Comparison of ENCODE assay signal across 2 cellular contexts in the genomic region with DNA sequence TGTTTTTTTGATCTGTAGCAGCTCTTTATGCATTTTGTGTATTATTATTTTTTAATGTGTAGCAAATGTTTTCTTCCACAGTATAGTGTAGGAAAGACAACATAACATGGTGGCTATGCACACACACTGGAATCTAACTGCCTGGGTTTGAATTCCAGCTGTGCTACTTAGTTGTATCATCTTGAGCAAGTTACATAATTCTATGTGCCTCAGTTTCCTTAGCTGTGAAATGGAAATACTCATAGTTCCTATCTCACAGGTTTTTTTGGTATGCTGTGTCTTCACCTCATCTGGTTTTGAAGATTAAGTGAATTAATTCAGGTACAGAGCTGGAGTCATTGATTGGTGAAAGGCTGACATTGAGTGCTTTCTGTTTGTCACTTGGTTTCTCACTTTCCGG.
TF ChIP-seq lines count a peak whose summit lies in the region.

No MANE protein-coding gene starts in this region.

TF ChIP-seq in GM23338, 12 proteins besides CTCF, POLR2A, EP300 and RAD21 (continues in another document):
- TF ChIP-seq, protein P1, sequence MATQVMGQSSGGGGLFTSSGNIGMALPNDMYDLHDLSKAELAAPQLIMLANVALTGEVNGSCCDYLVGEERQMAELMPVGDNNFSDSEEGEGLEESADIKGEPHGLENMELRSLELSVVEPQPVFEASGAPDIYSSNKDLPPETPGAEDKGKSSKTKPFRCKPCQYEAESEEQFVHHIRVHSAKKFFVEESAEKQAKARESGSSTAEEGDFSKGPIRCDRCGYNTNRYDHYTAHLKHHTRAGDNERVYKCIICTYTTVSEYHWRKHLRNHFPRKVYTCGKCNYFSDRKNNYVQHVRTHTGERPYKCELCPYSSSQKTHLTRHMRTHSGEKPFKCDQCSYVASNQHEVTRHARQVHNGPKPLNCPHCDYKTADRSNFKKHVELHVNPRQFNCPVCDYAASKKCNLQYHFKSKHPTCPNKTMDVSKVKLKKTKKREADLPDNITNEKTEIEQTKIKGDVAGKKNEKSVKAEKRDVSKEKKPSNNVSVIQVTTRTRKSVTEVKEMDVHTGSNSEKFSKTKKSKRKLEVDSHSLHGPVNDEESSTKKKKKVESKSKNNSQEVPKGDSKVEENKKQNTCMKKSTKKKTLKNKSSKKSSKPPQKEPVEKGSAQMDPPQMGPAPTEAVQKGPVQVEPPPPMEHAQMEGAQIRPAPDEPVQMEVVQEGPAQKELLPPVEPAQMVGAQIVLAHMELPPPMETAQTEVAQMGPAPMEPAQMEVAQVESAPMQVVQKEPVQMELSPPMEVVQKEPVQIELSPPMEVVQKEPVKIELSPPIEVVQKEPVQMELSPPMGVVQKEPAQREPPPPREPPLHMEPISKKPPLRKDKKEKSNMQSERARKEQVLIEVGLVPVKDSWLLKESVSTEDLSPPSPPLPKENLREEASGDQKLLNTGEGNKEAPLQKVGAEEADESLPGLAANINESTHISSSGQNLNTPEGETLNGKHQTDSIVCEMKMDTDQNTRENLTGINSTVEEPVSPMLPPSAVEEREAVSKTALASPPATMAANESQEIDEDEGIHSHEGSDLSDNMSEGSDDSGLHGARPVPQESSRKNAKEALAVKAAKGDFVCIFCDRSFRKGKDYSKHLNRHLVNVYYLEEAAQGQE (IDR thresholded peaks at IDR 0.05; ENCODE audit: unreplicated experiment): no peak
- no peak for TF ChIP-seq EZH2phosphoT487 (IDR thresholded peaks at IDR 0.05; ENCODE audit: unreplicated experiment)
- TF ChIP-seq, protein P2, sequence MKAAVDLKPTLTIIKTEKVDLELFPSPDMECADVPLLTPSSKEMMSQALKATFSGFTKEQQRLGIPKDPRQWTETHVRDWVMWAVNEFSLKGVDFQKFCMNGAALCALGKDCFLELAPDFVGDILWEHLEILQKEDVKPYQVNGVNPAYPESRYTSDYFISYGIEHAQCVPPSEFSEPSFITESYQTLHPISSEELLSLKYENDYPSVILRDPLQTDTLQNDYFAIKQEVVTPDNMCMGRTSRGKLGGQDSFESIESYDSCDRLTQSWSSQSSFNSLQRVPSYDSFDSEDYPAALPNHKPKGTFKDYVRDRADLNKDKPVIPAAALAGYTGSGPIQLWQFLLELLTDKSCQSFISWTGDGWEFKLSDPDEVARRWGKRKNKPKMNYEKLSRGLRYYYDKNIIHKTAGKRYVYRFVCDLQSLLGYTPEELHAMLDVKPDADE (IDR thresholded peaks at IDR 0.05): no peak
- no peak for TF ChIP-seq STAT1 (IDR thresholded peaks at IDR 0.05; ENCODE audit: unreplicated experiment)
- no peak for TF ChIP-seq NANOG (IDR thresholded peaks at IDR 0.05; ENCODE audit: borderline replicate concordance)
- TF ChIP-seq EZH2 (IDR thresholded peaks at IDR 0.05; ENCODE audit: low read depth, unreplicated experiment): no peak
- no peak for TF ChIP-seq ZNF331 (CRISPR knock-in tag; IDR thresholded peaks at IDR 0.05; ENCODE audit: low read depth)
- no peak for TF ChIP-seq POLR2AphosphoS5 (IDR thresholded peaks at IDR 0.05; ENCODE audit: low read depth)
- TF ChIP-seq CREB1 (CRISPR knock-in tag; IDR thresholded peaks at IDR 0.05; ENCODE audit: low read depth): no peak
- no peak for TF ChIP-seq ZNF114 (CRISPR knock-in tag; IDR thresholded peaks at IDR 0.05)

TF ChIP-seq in K562, 482 proteins besides CTCF, POLR2A, EP300 and RAD21:
- TF ChIP-seq HDGF (IDR thresholded peaks at IDR 0.05): no peak
- TF ChIP-seq THRAP3 (IDR thresholded peaks at IDR 0.05; ENCODE audit: borderline replicate concordance): no peak
- TF ChIP-seq HIVEP1 (CRISPR knock-in tag; IDR thresholded peaks at IDR 0.05): no peak
- no peak for TF ChIP-seq SIRT6 (IDR thresholded peaks at IDR 0.05; ENCODE audit: low read depth, low read length)
- peak; percentile 69; the same call in 1 of the 2 replicates for TF ChIP-seq BCOR (IDR thresholded peaks at IDR 0.05)
- no peak for TF ChIP-seq YBX1 (IDR thresholded peaks at IDR 0.05)
- no peak for TF ChIP-seq ZNF316 (IDR thresholded peaks at IDR 0.05)
- peak in 1 of 2 experiments; percentile 49; a peak in 1 of 4 replicates for TF ChIP-seq KDM1A (IDR thresholded peaks at IDR 0.05)
- TF ChIP-seq ZZZ3 (IDR thresholded peaks at IDR 0.05): no peak
